10 cellular contexts compared by ENCODE assay signal in the genomic region with DNA sequence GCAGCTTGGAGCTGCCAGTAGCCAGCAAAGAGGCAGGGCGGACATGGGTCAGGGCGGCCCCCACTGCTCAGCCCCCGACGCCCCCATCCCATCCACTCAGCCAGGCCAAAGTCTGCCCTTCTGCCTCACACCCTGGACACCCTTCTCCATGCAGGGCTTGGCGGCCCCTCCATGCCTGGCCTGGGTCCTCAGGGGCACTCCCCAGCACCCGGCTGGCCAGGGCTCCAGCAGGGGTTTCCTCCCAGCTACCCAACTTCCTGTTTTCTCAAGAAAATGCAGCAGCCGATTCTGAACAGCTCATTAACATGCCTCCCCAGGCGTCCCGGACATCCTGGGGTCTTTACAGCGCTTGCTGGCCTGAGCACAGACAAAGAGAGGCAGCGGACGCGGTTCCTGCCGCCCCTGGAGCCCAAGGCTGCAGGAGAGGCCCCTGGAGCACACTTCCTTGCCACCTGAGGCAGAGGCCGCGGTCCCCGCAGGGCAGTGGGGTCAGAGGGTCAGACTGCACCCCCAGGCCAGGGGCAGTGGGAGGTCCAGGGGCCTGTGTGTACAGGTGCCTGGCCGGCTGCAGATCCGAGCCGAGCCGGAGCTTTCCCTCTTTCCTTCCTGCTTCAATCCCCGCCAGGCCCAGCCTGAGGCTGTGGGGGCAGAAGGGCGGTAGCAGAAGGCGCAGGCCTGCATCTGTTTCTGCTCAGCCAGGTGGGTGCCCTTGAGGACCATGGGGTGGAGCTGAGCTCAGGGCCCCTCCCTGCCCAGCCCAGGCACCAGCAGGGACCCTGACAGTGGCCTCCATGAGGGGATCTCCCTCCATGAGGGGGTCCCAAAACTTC. TPM values are rescaled to one million over a fixed set of nuclear protein-coding genes. Genes with fewer than 3 reads are reported as not detected.
DNase-seq lines count a peak whose midpoint lies in the region; ATAC-seq and TF ChIP-seq lines count a peak whose summit lies in the region.
"Had no signal": no experiment of that assay in that cellular context is flagged by ENCODE, and none has a peak within 500 bp of the region (broad histone marks: within the 10 kb centered on the region; RNA-seq: fewer than 3 reads in every experiment).

No MANE protein-coding gene starts in this region.

- no peak overlapping the region for H2BK20ac ChIP-seq in H9 (ENCODE audit: low read depth, low read length, poor library complexity, severe bottlenecking)

- no peak overlapping the region for H3T11ph ChIP-seq in H9 (ENCODE audit: low read length)

- H2BK120ac ChIP-seq in H9 (ENCODE audit: low read depth, low read length, poor library complexity, severe bottlenecking) = no peak overlapping the region

- H3K27ac ChIP-seq in H9 (ENCODE audit: insufficient read length, low read depth, low read length) (no peak overlapping the region), left lung (peak overlapping the region in 1 of 2 donors; percentile 63)
- H3K27ac ChIP-seq: ovary had no signal

- no peak overlapping the region for H2BK15ac ChIP-seq in H9 (ENCODE audit: low read depth, low read length)

- H3K23me2 ChIP-seq in H9 (ENCODE audit: insufficient read length, low read depth, low read length, poor library complexity, severe bottlenecking) = no peaks in the 10 kb centered on the region

- POLR2A ChIA-PET in activated B cell treated with CpG ODN at 0.5 μM for 24 hours (lab: Charles Lee) = interaction anchor here (0.5 to 1.8 kb wide), 9 partner anchors 9 to 234 kb away, joined by 3 to 12 read pairs (median 5); a partner anchor contains a TSS

- no peak overlapping the region for H3K56ac ChIP-seq in H9 (ENCODE audit: insufficient read length, low read depth, low read length)

- no peak overlapping the region for H4K5ac ChIP-seq in H9 (ENCODE audit: insufficient read length, low read depth, low read length)

- ATAC-seq in activated B cell treated with CpG ODN at 0.5 μM for 24 hours (ENCODE audit: low read depth) = peak; percentile 89
- ATAC-seq in left lung = no peak
- no peak for ATAC-seq in HG02642 (IDR thresholded peaks at IDR 0.05; ENCODE audit: poor library complexity, unreplicated experiment)

- H3K36me3 Mint-ChIP-seq in H9 (ENCODE audit: insufficient read depth in 1 of 3, low read depth in 3 of 3) (no peaks in the 10 kb centered on the region), activated B cell treated with CpG ODN at 0.5 μM for 24 hours (ENCODE audit: low read depth) (no peaks in the 10 kb centered on the region), osteocyte (ENCODE audit: unreplicated experiment) (no peaks in the 10 kb centered on the region)

- H2AK5ac ChIP-seq in H9 (ENCODE audit: insufficient read length, low read length) = no peak overlapping the region

- DNase-seq in AG08396 (ENCODE audit: low spot score) (peak; percentile 12), H9 (peak; percentile 58), activated B cell treated with CpG ODN at 0.5 μM for 24 hours (no peak), left lung (peak; percentile 34 to 72), osteocyte (ENCODE audit: extremely low spot score, unreplicated experiment) (no peak), NCI-H524 (lab: John Stamatoyannopoulos, UW) (no peak), hypothalamus (lab: John Stamatoyannopoulos, UW) (no peak)
- DNase-seq: NCI-H1930 had no signal

- H3K4me1 ChIP-seq in H9 (ENCODE audit: insufficient read depth, low read length) (peaks cover 1% of the 10 kb centered on the region; the same call in 1 of the 2 replicates), left lung (peaks cover under 1 to 38% of the 10 kb centered on the region in 2 donors)

- H3K14ac ChIP-seq in H9 (ENCODE audit: insufficient read depth, low read length) = peak overlapping the region; percentile 72

- no peak overlapping the region for H3K9ac ChIP-seq in H9 (ENCODE audit: extremely low read depth, insufficient read length, low read length)

- H3K27me3 ChIP-seq in H9 (ENCODE audit: insufficient read depth, low read length) (no peaks in the 10 kb centered on the region), left lung (peaks cover 0 to 24% of the 10 kb centered on the region in 2 donors)
- H3K27me3 ChIP-seq: ovary had no signal

- CTCF ChIA-PET in activated B cell treated with CpG ODN at 0.5 μM for 24 hours (lab: Charles Lee) = interaction anchor here (3.6 kb wide), 1 partner anchor 19 kb away, joined by 17 read pairs; a partner anchor contains a TSS

- TF ChIP-seq CTCF in H9 (conservative IDR thresholded peaks at IDR 0.05) (no peak), activated B cell treated with CpG ODN at 0.5 μM for 24 hours (IDR thresholded peaks at IDR 0.05) (no peak), left lung (IDR thresholded peaks at IDR 0.05) (no peak), osteocyte (IDR thresholded peaks at IDR 0.05) (no peak)

- no peaks in the 10 kb centered on the region for H3K9me3 ChIP-seq in H9 (ENCODE audit: control insufficient read depth, low read depth, low read length)
- no peaks in the 10 kb centered on the region for H3K9me3 ChIP-seq in left lung
- H3K9me3 ChIP-seq: ovary had no signal

- no peak overlapping the region for H2BK5ac ChIP-seq in H9 (ENCODE audit: insufficient read length, low read length)

- H3K4me1 Mint-ChIP-seq in H9 (peaks cover 2 to 9% of the 10 kb centered on the region in 2 experiments; a peak in 1 of 4 replicates), activated B cell treated with CpG ODN at 0.5 μM for 24 hours (peaks cover 14% of the 10 kb centered on the region), osteocyte (ENCODE audit: unreplicated experiment) (peaks cover 9% of the 10 kb centered on the region)

- H3K79me1 ChIP-seq in H9 (ENCODE audit: insufficient read depth, low read depth, low read length, poor library complexity, severe bottlenecking) = no peaks in the 10 kb centered on the region

- H4K20me1 ChIP-seq in H9 (ENCODE audit: control insufficient read depth, insufficient read depth, insufficient read length) = no peaks in the 10 kb centered on the region

- intact Hi-C loops in activated B cell treated with CpG ODN at 0.5 μM for 24 hours (cut with micrococcal nuclease) = no loop called here
- intact Hi-C loops in left lung (cut with DNase I) = no loop called here

- no peak overlapping the region for H2AFZ ChIP-seq in H9 (ENCODE audit: low read length)

- H3K9me3 Mint-ChIP-seq in H9 (peaks cover 4 to 8% of the 10 kb centered on the region in 2 experiments; a peak in 3 of 5 replicates), activated B cell treated with CpG ODN at 0.5 μM for 24 hours (no peaks in the 10 kb centered on the region), osteocyte (ENCODE audit: unreplicated experiment) (no peaks in the 10 kb centered on the region)

- H3K36me3 ChIP-seq in left lung = no peaks in the 10 kb centered on the region
- H3K36me3 ChIP-seq: ovary had no signal

- no peak overlapping the region for H4K8ac ChIP-seq in H9 (replicated peaks; ENCODE audit: insufficient read length, low read depth, low read length)

- no peak overlapping the region for H3K4me2 ChIP-seq in H9 (ENCODE audit: insufficient read depth, insufficient read length, low read length)

- no CpG with 5 or more reads among the region's 24 CpGs for WGBS in H9 (ENCODE audit: extremely low coverage, insufficient read length, low lambda C conversion rate)

- H3K18ac ChIP-seq in H9 (ENCODE audit: insufficient read length, low read depth, low read length) = peak overlapping the region; percentile 15

- H3K4me3 Mint-ChIP-seq in H9 = no peak overlapping the region
- H3K4me3 Mint-ChIP-seq in activated B cell treated with CpG ODN at 0.5 μM for 24 hours = peak overlapping the region; percentile 41
- H3K4me3 Mint-ChIP-seq in osteocyte (ENCODE audit: unreplicated experiment) = no peak overlapping the region

- H4K91ac ChIP-seq in H9 (ENCODE audit: insufficient read length, low read depth, low read length) = no peak overlapping the region

- H3K23ac ChIP-seq in H9 (ENCODE audit: insufficient read length, low read depth, low read length) = no peak overlapping the region

- H2BK12ac ChIP-seq in H9 (ENCODE audit: insufficient read length, low read depth, low read length) = no peak overlapping the region

- no peak overlapping the region for H3K4me3 ChIP-seq in left lung
- H3K4me3 ChIP-seq: ovary had no signal

- H3K27me3 Mint-ChIP-seq in H9 (ENCODE audit: low read depth) (peaks cover 7% of the 10 kb centered on the region), activated B cell treated with CpG ODN at 0.5 μM for 24 hours (peaks cover 2% of the 10 kb centered on the region), osteocyte (ENCODE audit: unreplicated experiment) (no peaks in the 10 kb centered on the region)

- H3K27ac Mint-ChIP-seq in H9 (no peak overlapping the region), activated B cell treated with CpG ODN at 0.5 μM for 24 hours (peak overlapping the region; percentile 63), osteocyte (ENCODE audit: unreplicated experiment) (no peak overlapping the region)

- H3K79me2 ChIP-seq in H9 (ENCODE audit: insufficient read depth, low read length) = no peaks in the 10 kb centered on the region

- no peak overlapping the region for H3K4ac ChIP-seq in H9 (ENCODE audit: low read depth, low read length)

RNA-seq across cellular contexts. Expression of a gene that starts 18.7 kb away (rescaled TPM):
- 22.8 and 23.8 TPM in 2 replicates for total RNA-seq in H9 (2021)
- 1.9 and 3.0 TPM in 2 replicates for total RNA-seq in activated B cell treated with CpG ODN at 0.5 μM for 24 hours
- total RNA-seq in left lung = 10 to 100 TPM; 11.3 to 15.2 TPM
- total RNA-seq in osteocyte = 1.8 and 2.1 TPM in 2 replicates

RNA-seq across cellular contexts. Expression of a gene that starts 43.2 kb away (rescaled TPM):
- total RNA-seq in H9 (2021) (5.9 and 6.2 TPM in 2 replicates), activated B cell treated with CpG ODN at 0.5 μM for 24 hours (7.9 and 9.1 TPM in 2 replicates), left lung (10 to 100 TPM; 31.8 to 38.5 TPM), osteocyte (1.2 and 1.9 TPM in 2 replicates)

Comparison
In these comparisons a context has a peak if more than half of its experiments do, and no peak if none do; other contexts are left out.
1. DNase-seq: peak in AG08396 (single experiment), H9 (single experiment) and left lung (2 of 2); none in activated B cell treated with CpG ODN at 0.5 μM for 24 hours (single experiment), osteocyte (single experiment), NCI-H524 (0 of 2) and hypothalamus (0 of 51).